In genomic region chr16:79770244-79771064, GRCh38 we compare ENCODE assay signal across 8 cellular contexts.
DNase-seq lines count a peak whose midpoint lies in the region; ATAC-seq and TF ChIP-seq lines count a peak whose summit lies in the region.

No MANE protein-coding gene starts in this region.

- H3K27ac ChIP-seq in aorta (ENCODE audit: low read depth in 1 of 2, low read length in 2 of 2): peak overlapping the region in 1 of 2 donors; percentile 29

- peak; percentile 98 for ATAC-seq in HG02588 (IDR thresholded peaks at IDR 0.05; ENCODE audit: unreplicated experiment)
- ATAC-seq in aorta (ENCODE audit: low FRiP score): peak; percentile 97

- peak overlapping the region; percentile 53 to 68 for H3K4me3 ChIP-seq in aorta (ENCODE audit: low read length in 2 of 2)

- 1% methylated on average over 46 to 59 of the region's 59 CpGs for WGBS in aorta, 2 donors

- H3K9me3 Mint-ChIP-seq in brain: no peaks in the 10 kb centered on the region

- no peak for TF ChIP-seq CTCF in brain (conservative IDR thresholded peaks at IDR 0.05)

- intact Hi-C loops in aorta (cut with DNase I): loop anchor here (2.0 to 5.0 kb wide), 2 partner anchors 168 to 170 kb away; partner anchors contain the start of gene MAF (in 2 of the 2)

- H3K9me3 ChIP-seq in aorta (ENCODE audit: control insufficient read depth, low read length): no peaks in the 10 kb centered on the region

- peak overlapping the region; percentile 96 to 98 (median 96) for H3K27ac Mint-ChIP-seq in brain

- H3K4me1 ChIP-seq in aorta (ENCODE audit: control insufficient read depth in 1 of 2, insufficient read depth in 2 of 2, low read length in 2 of 2): peaks cover 0 to 8% of the 10 kb centered on the region in 2 donors

- H3K27me3 ChIP-seq in aorta (ENCODE audit: control insufficient read depth in 1 of 2, insufficient read depth in 2 of 2, low read length in 1 of 2): no peaks in the 10 kb centered on the region

- DNase-seq in GM04504 (ENCODE audit: low read depth): peak; percentile 41
- peak; percentile 78 for DNase-seq in NCI-H1092 treated with DMSO at 0.1 percent for 48 hours (lab: John Stamatoyannopoulos, UW)
- DNase-seq in T1000 (lab: John Stamatoyannopoulos, UW): peak; percentile 45
- peak in 48 of 51 donors; percentile 17 to 87 (median 72) for DNase-seq in hypothalamus (lab: John Stamatoyannopoulos, UW)
- peak; percentile 61 for DNase-seq in renal cortical epithelial cell (ENCODE audit: low read depth)
- DNase-seq in aorta: peak; percentile 95

- no peaks in the 10 kb centered on the region for H3K36me3 Mint-ChIP-seq in brain

- no peaks in the 10 kb centered on the region for H3K27me3 Mint-ChIP-seq in brain

- H3K36me3 ChIP-seq in aorta (ENCODE audit: control insufficient read depth in 1 of 2, insufficient read depth in 2 of 2, low read length in 1 of 2): no peaks in the 10 kb centered on the region

- H3K4me1 Mint-ChIP-seq in brain: peaks cover 47% of the 10 kb centered on the region

- H3K4me3 Mint-ChIP-seq in brain: peak overlapping the region; percentile 87 to 95 (median 93)

Comparison
In these comparisons a context has a peak if more than half of its experiments do, and no peak if none do; other contexts are left out.
1. DNase-seq: peak in every context shown above with its lines; median percentile 95 in aorta; 78 in NCI-H1092 treated with DMSO at 0.1 percent for 48 hours; 72 in hypothalamus; 61 in renal cortical epithelial cell; 45 in T1000; 41 in GM04504.